1 cellular context compared by ENCODE assay signal in genomic region chr13:19713186-19713965, GRCh38.
TF ChIP-seq lines count a peak whose summit lies in the region.

No MANE protein-coding gene starts in this region.

TF ChIP-seq in K562, 482 proteins besides CTCF, POLR2A, EP300 and RAD21 (continued from another document and continues in another):
- no peak for TF ChIP-seq ATF4 (CRISPR knock-in tag; IDR thresholded peaks at IDR 0.05)
- no peak for TF ChIP-seq BMI1 (IDR thresholded peaks at IDR 0.05; ENCODE audit: low read length)
- TF ChIP-seq MGA (IDR thresholded peaks at IDR 0.05): peak; percentile 77
- TF ChIP-seq SMARCA4 (IDR thresholded peaks at IDR 0.05): peak; percentile 37; the same call in 1 of the 2 replicates
- no peak for TF ChIP-seq ARID2 (IDR thresholded peaks at IDR 0.05)
- no peak for TF ChIP-seq EGR1 (conservative IDR thresholded peaks at IDR 0.05)
- peak; percentile 51; the same call in 1 of the 2 replicates for TF ChIP-seq MYBL2 (IDR thresholded peaks at IDR 0.05; ENCODE audit: low read depth)
- no peak for TF ChIP-seq MYBL2 (CRISPR knock-in tag; IDR thresholded peaks at IDR 0.05; ENCODE audit: borderline replicate concordance)
- no peak for TF ChIP-seq CEBPZ (IDR thresholded peaks at IDR 0.05; ENCODE audit: borderline replicate concordance, low read depth, low read length)
- TF ChIP-seq PML (IDR thresholded peaks at IDR 0.05; ENCODE audit: low read length): no peak
- no peak for TF ChIP-seq POLR2B (IDR thresholded peaks at IDR 0.05; ENCODE audit: low read depth, partially characterized antibody)
- TF ChIP-seq CREB3L1 (IDR thresholded peaks at IDR 0.05; ENCODE audit: borderline replicate concordance, low read depth): no peak
- no peak for TF ChIP-seq KLF6 (CRISPR knock-in tag; IDR thresholded peaks at IDR 0.05; ENCODE audit: borderline replicate concordance)
- TF ChIP-seq NR2C2 (CRISPR knock-in tag; IDR thresholded peaks at IDR 0.05): no peak
- TF ChIP-seq NR2C2 (tag; IDR thresholded peaks at IDR 0.05): 0 out of 2 replicates have a peak, but pooled peaks have one; percentile 17
- TF ChIP-seq TCF15 (CRISPR knock-in tag; IDR thresholded peaks at IDR 0.05): no peak
- TF ChIP-seq ARID1B (IDR thresholded peaks at IDR 0.05): 0 out of 2 replicates have a peak, but pooled peaks have one; percentile 18
- peak; percentile 89 for TF ChIP-seq MEIS2 (IDR thresholded peaks at IDR 0.05; ENCODE audit: partially characterized antibody)
- peak; percentile 37 for TF ChIP-seq PKNOX1 (IDR thresholded peaks at IDR 0.05)
- no peak for TF ChIP-seq BRD9 (IDR thresholded peaks at IDR 0.05; ENCODE audit: low read depth, partially characterized antibody)
- no peak for TF ChIP-seq NKRF (IDR thresholded peaks at IDR 0.05; ENCODE audit: borderline replicate concordance)
- TF ChIP-seq SREBF2 (CRISPR knock-in tag; IDR thresholded peaks at IDR 0.05): no peak
- 0 out of 2 replicates have a peak, but pooled peaks have one; percentile 35 for TF ChIP-seq JUN (IDR thresholded peaks at IDR 0.05; ENCODE audit: borderline replicate concordance, low read depth, low read length)
- TF ChIP-seq JUN (CRISPR knock-in tag; IDR thresholded peaks at IDR 0.05; ENCODE audit: borderline replicate concordance): no peak
- no peak for TF ChIP-seq SMARCC2 (IDR thresholded peaks at IDR 0.05; ENCODE audit: low read depth)
- TF ChIP-seq NCOA2 (IDR thresholded peaks at IDR 0.05; ENCODE audit: partially characterized antibody in 2 of 2): no peak
- TF ChIP-seq IRF1 (CRISPR knock-in tag; IDR thresholded peaks at IDR 0.05; ENCODE audit: borderline replicate concordance): no peak
- peak; percentile 76 for TF ChIP-seq FOSL1 (tag; conservative IDR thresholded peaks at IDR 0.05)
- TF ChIP-seq DDX20 (tag; IDR thresholded peaks at IDR 0.05; ENCODE audit: low read depth): no peak
- TF ChIP-seq NFE2 (IDR thresholded peaks at IDR 0.05; ENCODE audit: low read depth): peak; percentile 34; the same call in 1 of the 2 replicates
- TF ChIP-seq KAT8 (IDR thresholded peaks at IDR 0.05; ENCODE audit: low read depth): no peak
- 0 out of 2 replicates have a peak, but pooled peaks have one; percentile 16 for TF ChIP-seq MAFK (IDR thresholded peaks at IDR 0.05; ENCODE audit: low read length)
